Comparison of ENCODE assay signal across 9 cellular contexts in the genomic region with DNA sequence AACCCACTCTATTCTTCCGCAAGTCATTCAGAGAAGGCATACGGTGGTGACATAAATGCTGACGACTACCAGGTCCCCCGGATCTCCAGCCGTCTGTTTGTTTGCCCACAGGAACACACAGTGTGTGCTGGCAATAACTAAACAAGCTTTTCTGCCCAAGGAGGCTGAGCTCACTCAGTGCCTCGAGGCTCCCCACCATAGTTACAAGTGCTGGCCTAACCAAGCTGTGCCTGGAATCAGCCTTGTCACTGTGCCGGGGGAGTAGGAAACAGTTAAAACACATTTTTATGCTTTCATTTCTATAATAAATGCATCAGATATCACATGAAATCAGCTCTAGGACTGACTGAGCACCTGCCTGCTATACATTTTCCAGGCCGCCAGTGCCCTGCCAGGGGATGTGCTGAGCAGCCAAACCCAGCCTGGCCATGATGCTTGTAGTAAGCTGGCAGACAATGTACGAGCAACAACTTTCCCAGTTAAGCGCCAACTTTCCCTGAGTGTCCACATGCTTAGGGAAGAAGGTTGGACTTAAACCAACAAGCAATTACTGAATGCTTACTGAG. TPM values are rescaled to one million over a fixed set of nuclear protein-coding genes. Genes with fewer than 3 reads are reported as not detected.
DNase-seq lines count a peak whose midpoint lies in the region; ATAC-seq and TF ChIP-seq lines count a peak whose summit lies in the region.
"Had no signal": no experiment of that assay in that cellular context is flagged by ENCODE, and none has a peak within 500 bp of the region (broad histone marks: within the 10 kb centered on the region; RNA-seq: fewer than 3 reads in every experiment).

No MANE protein-coding gene starts in this region.

- POLR2A ChIA-PET in T-cell (lab: Charles Lee) = no interaction called here

- H3K9me2 ChIP-seq in GM23248 (ENCODE audit: insufficient read depth) = no peaks in the 10 kb centered on the region

- H3K4me3 ChIP-seq in GM23248 (no peak overlapping the region), fibroblast of lung (replicated peaks in 1 of 4; ENCODE audit: control extremely low read depth in 1 of 4, insufficient read depth in 1 of 4, low read depth in 3 of 4, low read length in 4 of 4) (no peak overlapping the region), smooth muscle cell (no peak overlapping the region)

- H3K27ac ChIP-seq in GM23248 (peak overlapping the region; percentile 34; the same call in 1 of the 2 replicates), fibroblast of lung (ENCODE audit: insufficient read depth, low read length) (peak overlapping the region; percentile 50), smooth muscle cell (ENCODE audit: low read depth) (peak overlapping the region; percentile 70)

- H3K4me1 ChIP-seq in GM23248 (ENCODE audit: insufficient read depth) (peaks cover 52% of the 10 kb centered on the region), fibroblast of lung (ENCODE audit: control insufficient read depth, extremely low read depth, insufficient read depth, low read length) (peaks cover 30% of the 10 kb centered on the region), smooth muscle cell (ENCODE audit: low read depth) (peaks cover 2% of the 10 kb centered on the region)

- H3F3A ChIP-seq in GM23248 (ENCODE audit: insufficient read depth) (peaks cover 40% of the 10 kb centered on the region), smooth muscle cell (ENCODE audit: low read depth) (peaks cover 14% of the 10 kb centered on the region)

- H3K27me3 ChIP-seq in GM23248 (replicated peaks; ENCODE audit: insufficient read depth) (no peaks in the 10 kb centered on the region), fibroblast of lung (ENCODE audit: control insufficient read depth, insufficient read depth, low read length) (no peaks in the 10 kb centered on the region), smooth muscle cell (ENCODE audit: low read depth) (no peaks in the 10 kb centered on the region)

- peak overlapping the region; percentile 53 to 62 for H3K27ac Mint-ChIP-seq in T-cell

- H3K9me3 Mint-ChIP-seq in T-cell = no peaks in the 10 kb centered on the region

- H3K4me2 ChIP-seq in GM23248 (ENCODE audit: unreplicated experiment) (peak overlapping the region; percentile 70), fibroblast of lung (ENCODE audit: extremely low read depth, insufficient read depth, low read length) (peak overlapping the region; percentile 4), smooth muscle cell (peak overlapping the region; percentile 56)

- CTCF ChIA-PET in T-cell (lab: Charles Lee) = no interaction called here

- WGBS in GM23248 (ENCODE audit: low coverage in 1 of 2, low lambda C conversion rate in 2 of 2, missing lambda C conversion rate in 2 of 2), 2 experiments = 45 to 46% methylated on average over 10 of the region's 10 CpGs
- 37% methylated on average over 10 of the region's 10 CpGs for WGBS in smooth muscle cell (ENCODE audit: low lambda C conversion rate)

- H3K9me3 ChIP-seq in GM23248 (ENCODE audit: low read depth) = no peaks in the 10 kb centered on the region
- H3K9me3 ChIP-seq in fibroblast of lung (ENCODE audit: control insufficient read depth, insufficient read depth, low read depth, low read length) = no peaks in the 10 kb centered on the region
- no peaks in the 10 kb centered on the region for H3K9me3 ChIP-seq in smooth muscle cell (replicated peaks; ENCODE audit: low read depth)

- H4K20me1 ChIP-seq in GM23248 (ENCODE audit: insufficient read depth) (peaks cover 32% of the 10 kb centered on the region), fibroblast of lung (ENCODE audit: control insufficient read depth, extremely low read depth, insufficient read depth, low read length) (peaks cover 19% of the 10 kb centered on the region), smooth muscle cell (ENCODE audit: low read depth) (peaks cover 100% of the 10 kb centered on the region)

- H3K36me3 Mint-ChIP-seq in T-cell = peaks cover 4% of the 10 kb centered on the region

- TF ChIP-seq CTCF in fibroblast of lung (conservative IDR thresholded peaks at IDR 0.05 in 1 of 2, IDR thresholded peaks at IDR 0.05 in 1 of 2; ENCODE audit: low read depth in 1 of 2, low read length in 2 of 2) = no peak
- no peak for TF ChIP-seq CTCF in smooth muscle cell (IDR thresholded peaks at IDR 0.05; ENCODE audit: borderline replicate concordance, insufficient read depth, poor library complexity, severe bottlenecking)

- no peaks in the 10 kb centered on the region for H3K27me3 Mint-ChIP-seq in T-cell

- H2AFZ ChIP-seq in GM23248 (no peak overlapping the region), fibroblast of lung (ENCODE audit: low read length) (no peak overlapping the region), smooth muscle cell (ENCODE audit: low read depth) (no peak overlapping the region)

- H3K9ac ChIP-seq in GM23248 (no peak overlapping the region), fibroblast of lung (ENCODE audit: insufficient read depth, low read length) (no peak overlapping the region), smooth muscle cell (ENCODE audit: low read depth) (peak overlapping the region; percentile 19)

- H3K4me3 Mint-ChIP-seq in T-cell = peak overlapping the region; percentile 50 to 60 (median 54)

- in situ Hi-C loops in GM23248 (cut with MboI) = no loop called here

- ATAC-seq in T-cell (replicated peaks in 1 of 4) (peak in 1 of 4 experiments; percentile 25), GM21360 (IDR thresholded peaks at IDR 0.05; ENCODE audit: unreplicated experiment) (no peak), GM21576 (IDR thresholded peaks at IDR 0.05; ENCODE audit: unreplicated experiment) (no peak)

- H3K4me1 Mint-ChIP-seq in T-cell = peaks cover 81 to 90% (median 86%) of the 10 kb centered on the region in 3 donors

- DNase-seq in GM23248 = no peak
- DNase-seq in T-cell = peak in 2 of 34 experiments; percentile 22 to 32
- peak in 1 of 2 donors; percentile 49 for DNase-seq in fibroblast of lung (ENCODE audit: low read depth in 2 of 2)
- DNase-seq in smooth muscle cell (lab: John Stamatoyannopoulos, UW; ENCODE audit: unreplicated experiment) = no peak
- no peak for DNase-seq in NCI-H510A treated with DMSO at 0.1 percent for 48 hours (lab: John Stamatoyannopoulos, UW)
- DNase-seq in putamen (ENCODE audit: low spot score) = no peak
- DNase-seq: NCI-H1436 had no signal

- H3K79me2 ChIP-seq in GM23248 (ENCODE audit: insufficient read depth) (peaks cover 100% of the 10 kb centered on the region), fibroblast of lung (ENCODE audit: control insufficient read depth, insufficient read depth, low read length) (peaks cover 91% of the 10 kb centered on the region), smooth muscle cell (ENCODE audit: low read depth) (peaks cover 100% of the 10 kb centered on the region)

- H3K36me3 ChIP-seq in GM23248 (ENCODE audit: low read depth) (no peaks in the 10 kb centered on the region), fibroblast of lung (ENCODE audit: control insufficient read depth, insufficient read depth, low read length) (no peaks in the 10 kb centered on the region), smooth muscle cell (ENCODE audit: low read depth) (no peaks in the 10 kb centered on the region)

RNA-seq across cellular contexts. Expression of gene BRD4, which starts 28.1 kb away (rescaled TPM):
- total RNA-seq in GM23248 (2014; rRNA removed; shearing (Covaris generic)) = 9.0 and 20.2 TPM in 2 replicates
- polyA plus RNA-seq in GM23248 (2016; fragmentation: Nextera tagmentation; extraction: Ambion mirVana) = 17.5 and 18.6 TPM in 2 replicates
- total RNA-seq in T-cell = 100 to 1,000 TPM; 115 to 154 (median 139) TPM
- 9.8 and 20.1 TPM in 2 replicates for total RNA-seq in fibroblast of lung
- polyA plus RNA-seq in fibroblast of lung = 9.9 and 13.3 TPM in 2 replicates
- polyA plus RNA-seq in fibroblast of lung (2012) = 47.8 and 58.5 TPM in 2 replicates
- polyA minus RNA-seq in fibroblast of lung (ENCODE audit: low replicate concordance) = 186 and 192 TPM in 2 replicates
- 16.1 and 24.1 TPM in 2 replicates for total RNA-seq in smooth muscle cell
- polyA plus RNA-seq in smooth muscle cell = 102 and 105 TPM in 2 replicates

Comparison
In these comparisons a context has a peak if more than half of its experiments do, and no peak if none do; other contexts are left out.
1. H3K4me2 ChIP-seq: peak in every context shown above with its lines; median percentile 70 in GM23248; 56 in smooth muscle cell; 4 in fibroblast of lung.